14 cellular contexts compared by ENCODE assay signal in genomic region chr1:47439151-47440051, GRCh38. TPM values are rescaled to one million over a fixed set of nuclear protein-coding genes. Genes with fewer than 3 reads are reported as not detected.
DNase-seq lines count a peak whose midpoint lies in the region; TF ChIP-seq lines count a peak whose summit lies in the region.
"Had no signal": no experiment of that assay in that cellular context is flagged by ENCODE, and none has a peak within 500 bp of the region (broad histone marks: within the 10 kb centered on the region; RNA-seq: fewer than 3 reads in every experiment).

No MANE protein-coding gene starts in this region.

- no peak for TF ChIP-seq CTCF in astrocyte of the spinal cord (IDR thresholded peaks at IDR 0.05; ENCODE audit: low read depth, low read length)

- H3K27ac ChIP-seq in mucosa of rectum (ENCODE audit: low read depth in 2 of 2, low read length in 2 of 2), result peak overlapping the region; percentile 91 to 96
- H3K27ac ChIP-seq in thymus (ENCODE audit: low read depth), result no peak overlapping the region
- H3K27ac ChIP-seq: foreskin keratinocyte had no signal

- DNase-seq in activated naive CD8-positive, alpha-beta T cell treated with anti-CD3 and anti-CD28 coated beads for 36 hours, result no peak
- no peak for DNase-seq in astrocyte of the spinal cord (ENCODE audit: low read depth, low spot score)
- no peak for DNase-seq in NCI-H82 treated with DMSO at 0.1 percent for 48 hours (lab: John Stamatoyannopoulos, UW; ENCODE audit: unreplicated experiment)
- no peak for DNase-seq in HAP-1 (ENCODE audit: low spot score in 2 of 2)
- DNase-seq in NCI-H1105 treated with DMSO at 0.1 percent for 48 hours (lab: John Stamatoyannopoulos, UW), result no peak
- DNase-seq: foreskin keratinocyte, NCI-H187 treated with DMSO at 0.1 percent for 48 hours, SW 1271 had no signal

- H3K9ac ChIP-seq in mucosa of rectum (ENCODE audit: low read depth in 1 of 2, low read length in 2 of 2), result peak overlapping the region; percentile 83 to 94

- H3K4me3 ChIP-seq in astrocyte of the spinal cord (ENCODE audit: low read depth, low read length), result peak overlapping the region; percentile 16
- peak overlapping the region; percentile 70 to 87 for H3K4me3 ChIP-seq in mucosa of rectum (ENCODE audit: low read length in 2 of 2)
- H3K4me3 ChIP-seq in thymus (ENCODE audit: low read length), result peak overlapping the region; percentile 67
- no peak overlapping the region for H3K4me3 ChIP-seq in HAP-1

- in situ Hi-C loops in astrocyte of the spinal cord (cut with HindIII; ENCODE audit: low sequenced_read_pairs), result no loop called here
- in situ Hi-C loops in HAP-1 (cut with MboI; ENCODE audit: low sequenced_read_pairs), result no loop called here

- peaks cover 7 to 24% of the 10 kb centered on the region in 2 donors for H3K27me3 ChIP-seq in mucosa of rectum (ENCODE audit: control insufficient read depth in 2 of 2, insufficient read depth in 2 of 2, low read length in 2 of 2)
- peaks cover 81% of the 10 kb centered on the region for H3K27me3 ChIP-seq in thymus (ENCODE audit: control insufficient read depth, insufficient read depth)
- peaks cover 2% of the 10 kb centered on the region; the same call in 1 of the 2 replicates for H3K27me3 ChIP-seq in HAP-1 (ENCODE audit: low read depth)

- peak overlapping the region; percentile 50 for H3K27ac Mint-ChIP-seq in activated naive CD8-positive, alpha-beta T cell
- H3K27ac Mint-ChIP-seq in activated naive CD8-positive, alpha-beta T cell treated with anti-CD3 and anti-CD28 coated beads for 36 hours, result no peak overlapping the region

- H3K9me3 ChIP-seq in mucosa of rectum (ENCODE audit: control insufficient read depth in 2 of 2, low read length in 2 of 2) (no peaks in the 10 kb centered on the region), thymus (ENCODE audit: control insufficient read depth) (peaks cover 1% of the 10 kb centered on the region), HAP-1 (no peaks in the 10 kb centered on the region)

- H3K9me3 Mint-ChIP-seq in activated naive CD8-positive, alpha-beta T cell (ENCODE audit: low read depth), result no peaks in the 10 kb centered on the region
- no peaks in the 10 kb centered on the region for H3K9me3 Mint-ChIP-seq in activated naive CD8-positive, alpha-beta T cell treated with anti-CD3 and anti-CD28 coated beads for 36 hours
- H3K9me3 Mint-ChIP-seq: neural crest cell had no signal

- peaks cover 12 to 25% of the 10 kb centered on the region in 2 donors for H3K4me1 ChIP-seq in mucosa of rectum (ENCODE audit: control insufficient read depth in 2 of 2, insufficient read depth in 2 of 2, low read length in 2 of 2)
- H3K4me1 ChIP-seq in thymus (ENCODE audit: control insufficient read depth, insufficient read depth, low read length), result peaks cover 8% of the 10 kb centered on the region
- H3K4me1 ChIP-seq in HAP-1, result peaks cover 5% of the 10 kb centered on the region

- WGBS in thymus, result 14% methylated on average over 75 of the region's 75 CpGs

- peak overlapping the region; percentile 57 for H3K4me3 Mint-ChIP-seq in activated naive CD8-positive, alpha-beta T cell
- no peak overlapping the region for H3K4me3 Mint-ChIP-seq in activated naive CD8-positive, alpha-beta T cell treated with anti-CD3 and anti-CD28 coated beads for 36 hours

- peaks cover 6% of the 10 kb centered on the region for H3K27me3 Mint-ChIP-seq in activated naive CD8-positive, alpha-beta T cell
- H3K27me3 Mint-ChIP-seq in activated naive CD8-positive, alpha-beta T cell treated with anti-CD3 and anti-CD28 coated beads for 36 hours, result peaks cover 22% of the 10 kb centered on the region

- no peaks in the 10 kb centered on the region for H3K36me3 Mint-ChIP-seq in activated naive CD8-positive, alpha-beta T cell
- H3K36me3 Mint-ChIP-seq in activated naive CD8-positive, alpha-beta T cell treated with anti-CD3 and anti-CD28 coated beads for 36 hours, result peaks cover 4% of the 10 kb centered on the region

- H3K36me3 ChIP-seq in mucosa of rectum (ENCODE audit: control insufficient read depth in 2 of 2, insufficient read depth in 2 of 2, low read length in 2 of 2) (no peaks in the 10 kb centered on the region), thymus (ENCODE audit: control insufficient read depth, insufficient read depth) (no peaks in the 10 kb centered on the region), HAP-1 (replicated peaks) (peaks cover 13% of the 10 kb centered on the region)

- H3K4me1 Mint-ChIP-seq in activated naive CD8-positive, alpha-beta T cell (ENCODE audit: low read depth), result peaks cover 18% of the 10 kb centered on the region
- peaks cover 16% of the 10 kb centered on the region for H3K4me1 Mint-ChIP-seq in activated naive CD8-positive, alpha-beta T cell treated with anti-CD3 and anti-CD28 coated beads for 36 hours

RNA-seq across cellular contexts. Expression of gene FOXD2, which starts 1.6 kb away (rescaled TPM):
- under 1 TPM in 1 of 2 experiments, not detected in 1; 0.04 TPM for total RNA-seq in activated naive CD8-positive, alpha-beta T cell treated with anti-CD3 and anti-CD28 coated beads for 36 hours
- polyA plus RNA-seq in thymus, result 0.16 TPM

RNA-seq across cellular contexts. Expression of gene FOXE3, which starts 23.3 kb away (rescaled TPM):
- total RNA-seq in activated naive CD8-positive, alpha-beta T cell treated with anti-CD3 and anti-CD28 coated beads for 36 hours, result not detected
- 0.39 TPM for polyA plus RNA-seq in thymus
- total RNA-seq: Daoy, foreskin keratinocyte had no signal
- polyA plus RNA-seq: keratinocyte had no signal
